27 cellular contexts compared by ENCODE assay signal in the genomic region with DNA sequence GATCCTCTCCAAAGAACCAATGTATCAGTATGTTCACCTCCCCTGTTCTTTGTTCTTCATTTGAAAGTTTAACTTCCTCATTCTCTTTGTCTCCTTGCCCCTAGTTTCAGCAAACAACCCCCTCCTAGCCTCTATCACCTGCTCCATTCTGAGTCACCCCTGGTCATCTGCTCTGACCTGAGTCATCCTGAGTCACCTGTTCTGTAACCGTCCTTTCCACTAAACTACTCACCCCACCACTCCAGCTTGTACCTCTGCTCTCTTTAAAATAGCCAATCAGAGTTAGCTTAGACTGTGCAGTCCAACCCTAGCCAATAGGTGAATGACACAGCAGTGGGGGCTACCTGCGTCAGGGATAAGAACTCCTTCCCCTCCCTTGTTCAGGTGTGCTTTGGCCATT.
"Had no signal": no experiment of that assay in that cellular context is flagged by ENCODE, and none has a peak within 500 bp of the region (broad histone marks: within the 10 kb centered on the region; RNA-seq: fewer than 3 reads in every experiment).

No MANE protein-coding gene starts in this region.

- DNase-seq: activated CD4-positive, alpha-beta memory T cell treated with anti-CD3 and anti-CD28 coated beads, Interleukin-2, amount 10 ng/mL, durations not matched to agents 7 days and 5 days; activated CD4-positive, alpha-beta T cell treated with anti-CD3 and anti-CD28 coated beads for 48 hours; activated CD4-positive, CD25-positive, alpha-beta regulatory T cell; activated CD8-positive, alpha-beta memory T cell treated with anti-CD3 and anti-CD28 coated beads, Interleukin-2, amount 10 ng/mL, durations not matched to agents 7 days and 5 days; activated naive CD4-positive, alpha-beta T cell; activated naive CD8-positive, alpha-beta T cell treated with anti-CD3 and anti-CD28 coated beads, Interleukin-2, amount 10 ng/mL, durations not matched to agents 7 days and 5 days; activated T-cell treated with anti-CD3 and anti-CD28 coated beads, Interleukin-2, amount 50 U/mL, for 1 hour; body of pancreas; central memory CD4-positive, alpha-beta T cell; endodermal cell; erythroblast; heart right ventricle; immature natural killer cell; mesendoderm; naive thymus-derived CD4-positive, alpha-beta T cell; right cardiac atrium; stimulated activated CD4-positive, alpha-beta T cell treated with anti-CD3 and anti-CD28 coated beads, Interleukin-15, amount 100 ng/mL, for 24 hours; stimulated activated CD4-positive, alpha-beta T cell treated with anti-CD3 and anti-CD28 coated beads, Interleukin-4, amount 100 ng/mL, for 1 hour; stomach; T-cell; upper lobe of left lung had no signal

- H3K27me3 ChIP-seq: body of pancreas, gastroesophageal sphincter, heart right ventricle, neural progenitor cell, stomach, upper lobe of left lung had no signal

- H3K4me3 ChIP-seq: body of pancreas, gastroesophageal sphincter, heart right ventricle, neural progenitor cell, skin epidermis, stomach, thoracic aorta, upper lobe of left lung had no signal

- H3K4me1 ChIP-seq: body of pancreas, gastroesophageal sphincter, heart right ventricle, neural progenitor cell, stomach, upper lobe of left lung had no signal

- H3K9me3 ChIP-seq: body of pancreas, thoracic aorta had no signal

- H3K4me2 ChIP-seq: neural progenitor cell had no signal

- H3K9ac ChIP-seq: neural progenitor cell had no signal

- ATAC-seq: activated CD8-positive, alpha-beta memory T cell treated with anti-CD3 and anti-CD28 coated beads, Interleukin-2, amount 10 ng/mL, durations not matched to agents 7 days and 5 days; activated T-helper 17 cell treated with anti-CD3 and anti-CD28 coated beads, Interleukin-2, amount 50 U/mL, for 72 hours; body of pancreas; gastroesophageal sphincter; heart right ventricle; naive thymus-derived CD4-positive, alpha-beta T cell; right cardiac atrium; T-cell had no signal

- H3K27ac ChIP-seq: body of pancreas, gastroesophageal sphincter, heart right ventricle, neural progenitor cell, skin epidermis, stomach, thoracic aorta, upper lobe of left lung had no signal

- FAIRE-seq: colon had no signal

- H2AFZ ChIP-seq: neural progenitor cell had no signal

- H3K36me3 ChIP-seq: gastroesophageal sphincter, heart right ventricle, neural progenitor cell, stomach, thoracic aorta, upper lobe of left lung had no signal
